In genomic region chr14:23301288-23301968, GRCh38 we compare ENCODE assay signal across 1 cellular context.
TF ChIP-seq lines count a peak whose summit lies in the region.

No MANE protein-coding gene starts in this region.

TF ChIP-seq in HEK293, 187 proteins besides CTCF, POLR2A, EP300 and RAD21 (continued from another document):
- TF ChIP-seq SCRT1 (tag by site-specific recombination; IDR thresholded peaks at IDR 0.05; ENCODE audit: borderline replicate concordance) (no peak), ZFP3 (tag by site-specific recombination; IDR thresholded peaks at IDR 0.05; ENCODE audit: low read depth) (no peak), OSR2 (tag by site-specific recombination; IDR thresholded peaks at IDR 0.05) (peak; percentile 53), ZBTB17 (tag by site-specific recombination; IDR thresholded peaks at IDR 0.05) (peak; percentile 66; the same call in 1 of the 2 replicates), EGR2 (tag by site-specific recombination; IDR thresholded peaks at IDR 0.05; ENCODE audit: low read depth) (peak; percentile 47; the same call in 1 of the 2 replicates), ZFP41 (tag by site-specific recombination; IDR thresholded peaks at IDR 0.05; ENCODE audit: borderline replicate concordance) (no peak), ZNF596 (tag by site-specific recombination; IDR thresholded peaks at IDR 0.05) (no peak), ZNF19 (tag by site-specific recombination; IDR thresholded peaks at IDR 0.05; ENCODE audit: low read depth) (no peak), ZBTB49 (tag by site-specific recombination; IDR thresholded peaks at IDR 0.05; ENCODE audit: low read depth) (no peak), KLF16 (tag by site-specific recombination; IDR thresholded peaks at IDR 0.05) (peak; percentile 45; the same call in 1 of the 2 replicates), ZNF211 (tag by site-specific recombination; IDR thresholded peaks at IDR 0.05; ENCODE audit: low read depth) (no peak), ZNF558 (tag by site-specific recombination; IDR thresholded peaks at IDR 0.05) (no peak), FEZF1 (tag by site-specific recombination; IDR thresholded peaks at IDR 0.05) (no peak), ZNF600 (tag by site-specific recombination; IDR thresholded peaks at IDR 0.05) (no peak; the same call in 1 of the 2 replicates), ZBTB8A (tag by site-specific recombination; IDR thresholded peaks at IDR 0.05) (peak; percentile 100; the same call in 1 of the 2 replicates), ZEB2 (tag by site-specific recombination; IDR thresholded peaks at IDR 0.05) (peak; percentile 59), ZNF274 (IDR thresholded peaks at IDR 0.05; ENCODE audit: low read length) (no peak), ZNF274 (tag by site-specific recombination; IDR thresholded peaks at IDR 0.05; ENCODE audit: borderline replicate concordance) (no peak), KLF10 (tag by site-specific recombination; IDR thresholded peaks at IDR 0.05) (peak; percentile 74; the same call in 1 of the 2 replicates), YY1 (tag by site-specific recombination; IDR thresholded peaks at IDR 0.05) (peak; percentile 39; the same call in 1 of the 2 replicates), IKZF3 (tag by site-specific recombination; IDR thresholded peaks at IDR 0.05) (peak; percentile 81), ZNF76 (tag by site-specific recombination; IDR thresholded peaks at IDR 0.05; ENCODE audit: borderline replicate concordance, low read depth) (no peak), TCF7L2 (IDR thresholded peaks at IDR 0.05; ENCODE audit: borderline replicate concordance, low read depth, low read length) (peak; percentile 46; the same call in 1 of the 2 replicates), ZBTB6 (tag by site-specific recombination; IDR thresholded peaks at IDR 0.05) (peak; percentile 62; the same call in 1 of the 2 replicates), MZF1 (tag by site-specific recombination; IDR thresholded peaks at IDR 0.05; ENCODE audit: borderline replicate concordance) (no peak)
- TF ChIP-seq, protein P1, sequence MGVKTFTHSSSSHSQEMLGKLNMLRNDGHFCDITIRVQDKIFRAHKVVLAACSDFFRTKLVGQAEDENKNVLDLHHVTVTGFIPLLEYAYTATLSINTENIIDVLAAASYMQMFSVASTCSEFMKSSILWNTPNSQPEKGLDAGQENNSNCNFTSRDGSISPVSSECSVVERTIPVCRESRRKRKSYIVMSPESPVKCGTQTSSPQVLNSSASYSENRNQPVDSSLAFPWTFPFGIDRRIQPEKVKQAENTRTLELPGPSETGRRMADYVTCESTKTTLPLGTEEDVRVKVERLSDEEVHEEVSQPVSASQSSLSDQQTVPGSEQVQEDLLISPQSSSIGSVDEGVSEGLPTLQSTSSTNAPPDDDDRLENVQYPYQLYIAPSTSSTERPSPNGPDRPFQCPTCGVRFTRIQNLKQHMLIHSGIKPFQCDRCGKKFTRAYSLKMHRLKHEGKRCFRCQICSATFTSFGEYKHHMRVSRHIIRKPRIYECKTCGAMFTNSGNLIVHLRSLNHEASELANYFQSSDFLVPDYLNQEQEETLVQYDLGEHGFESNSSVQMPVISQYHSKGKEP (tag by site-specific recombination; IDR thresholded peaks at IDR 0.05): peak; percentile 29; the same call in 1 of the 2 replicates
